1 cellular context compared by ENCODE assay signal in genomic region chr15:74433592-74434259, GRCh38.
TF ChIP-seq lines count a peak whose summit lies in the region.

Gene SEMA7A (minus strand): TSS chr15:74433958. CDS start chr15:74433918, 40 bp downstream.

TF ChIP-seq in WTC11, 78 proteins besides CTCF, POLR2A, EP300 and RAD21 (continued from another document):
- TF ChIP-seq MAX (CRISPR knock-in tag; IDR thresholded peaks at IDR 0.05) (no peak), ZNF281 (CRISPR knock-in tag; IDR thresholded peaks at IDR 0.05) (no peak), CBFB (CRISPR knock-in tag; IDR thresholded peaks at IDR 0.05; ENCODE audit: low read depth) (0 out of 2 replicates have a peak, but pooled peaks have one; percentile 14), TEAD4 (CRISPR knock-in tag; IDR thresholded peaks at IDR 0.05) (no peak), ETV6 (CRISPR knock-in tag; IDR thresholded peaks at IDR 0.05) (peak; percentile 87), JAZF1 (CRISPR knock-in tag; IDR thresholded peaks at IDR 0.05) (no peak), SMAD4 (CRISPR knock-in tag; IDR thresholded peaks at IDR 0.05) (no peak), ZNF423 (CRISPR knock-in tag; IDR thresholded peaks at IDR 0.05) (no peak), E2F4 (CRISPR knock-in tag; IDR thresholded peaks at IDR 0.05; ENCODE audit: borderline replicate concordance, low read depth) (no peak; the same call in 1 of the 2 replicates), ZNF512 (CRISPR knock-in tag; IDR thresholded peaks at IDR 0.05; ENCODE audit: borderline replicate concordance) (no peak), ZBTB21 (CRISPR knock-in tag; IDR thresholded peaks at IDR 0.05; ENCODE audit: borderline replicate concordance) (no peak), FOXP4 (CRISPR knock-in tag; IDR thresholded peaks at IDR 0.05) (0 out of 2 replicates have a peak, but pooled peaks have one; percentile 43), NR3C1 (CRISPR knock-in tag; conservative IDR thresholded peaks at IDR 0.05; ENCODE audit: low read depth) (no peak), CREB1 (CRISPR knock-in tag; IDR thresholded peaks at IDR 0.05) (no peak), ZNF121 (CRISPR knock-in tag; IDR thresholded peaks at IDR 0.05) (no peak), PRDM15 (CRISPR knock-in tag; IDR thresholded peaks at IDR 0.05) (no peak), SOX15 (CRISPR knock-in tag; IDR thresholded peaks at IDR 0.05) (no peak), ZNF416 (CRISPR knock-in tag; IDR thresholded peaks at IDR 0.05) (no peak), ATF3 (CRISPR knock-in tag; conservative IDR thresholded peaks at IDR 0.05) (no peak), FOXJ3 (CRISPR knock-in tag; IDR thresholded peaks at IDR 0.05; ENCODE audit: borderline replicate concordance) (no peak), TCF7 (CRISPR knock-in tag; IDR thresholded peaks at IDR 0.05; ENCODE audit: low read depth) (no peak), ATF2 (CRISPR knock-in tag; IDR thresholded peaks at IDR 0.05; ENCODE audit: borderline replicate concordance, low read depth) (no peak), GRHL2 (CRISPR knock-in tag; IDR thresholded peaks at IDR 0.05; ENCODE audit: insufficient replicate concordance, severe bottlenecking) (no peak), ARID4B (CRISPR knock-in tag; IDR thresholded peaks at IDR 0.05; ENCODE audit: borderline replicate concordance) (peak; percentile 85; the same call in 1 of the 2 replicates)
TF ChIP-seq in WTC11: peak in this region for 19.
